ENCODE assay signal across 8 cellular contexts in the genomic region with DNA sequence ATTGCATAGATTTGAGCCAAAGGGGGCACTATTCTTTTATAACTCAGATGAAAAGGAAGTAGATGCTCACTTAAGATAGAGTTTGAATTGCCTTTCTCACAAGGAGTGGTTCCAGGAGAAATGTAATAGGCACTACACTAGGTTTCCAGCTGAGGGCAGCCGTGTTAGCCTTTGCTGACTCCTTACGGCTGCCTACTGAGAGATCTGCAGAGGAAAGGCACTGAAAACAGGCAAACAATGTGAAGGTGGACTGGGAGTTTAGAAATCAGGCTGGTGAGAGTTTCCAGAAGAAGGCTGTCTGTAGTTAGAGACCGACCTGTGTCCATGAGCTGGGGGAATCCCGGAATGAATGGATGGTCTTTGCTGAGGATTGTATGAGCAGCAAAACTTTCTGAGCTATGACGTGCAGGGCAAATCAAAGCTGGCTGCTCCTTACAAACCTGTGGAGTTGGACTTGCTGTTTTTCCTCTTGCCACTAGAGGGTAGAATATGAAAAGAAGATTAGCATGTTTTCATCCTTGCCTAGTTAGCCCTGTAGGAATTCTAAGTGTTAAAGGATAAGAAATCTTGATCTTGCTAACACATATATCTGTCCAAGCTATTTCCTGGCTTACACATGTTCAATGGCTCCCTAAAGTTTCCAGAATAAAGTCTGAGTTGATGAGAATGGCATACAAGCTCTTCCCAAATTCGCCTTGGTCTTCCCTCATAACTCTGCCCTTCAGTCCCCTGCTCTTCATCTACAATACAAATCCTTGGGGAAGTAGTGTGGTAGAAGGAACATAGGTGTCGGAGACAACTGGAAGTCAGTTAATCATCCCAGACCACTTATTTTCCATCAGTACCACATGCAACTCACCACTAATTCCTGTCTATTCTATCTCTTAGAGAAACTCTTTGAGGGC. TPM values are rescaled to one million over a fixed set of nuclear protein-coding genes. Genes with fewer than 3 reads are reported as not detected.
A peak's percentile ranks its signal among the peaks of the same experiment; 100 is the strongest.
DNase-seq lines count a peak whose midpoint lies in the region; ATAC-seq and TF ChIP-seq lines count a peak whose summit lies in the region.

No MANE protein-coding gene starts in this region.

- no peaks in the 10 kb centered on the region for H3K9me3 ChIP-seq in DND-41 (ENCODE audit: insufficient read depth, low read length, severe bottlenecking)
- no peaks in the 10 kb centered on the region for H3K9me3 ChIP-seq in lower lobe of right lung

- H3K4me3 ChIP-seq in DND-41 (ENCODE audit: low read depth in 1 of 2, low read length in 2 of 2) (no peak overlapping the region), lower lobe of right lung (peak overlapping the region; percentile 27)

- no peaks in the 10 kb centered on the region for H3K4me1 ChIP-seq in DND-41 (ENCODE audit: insufficient read depth, low read length)
- H3K4me1 ChIP-seq in lower lobe of right lung: no peaks in the 10 kb centered on the region

- H3K9me3 Mint-ChIP-seq in activated CD4-positive, alpha-beta memory T cell treated with anti-CD3 and anti-CD28 coated beads for 36 hours: no peaks in the 10 kb centered on the region

- H3K27ac Mint-ChIP-seq in activated CD4-positive, alpha-beta memory T cell treated with anti-CD3 and anti-CD28 coated beads for 36 hours: no peak overlapping the region

- no peaks in the 10 kb centered on the region for H3K79me2 ChIP-seq in DND-41 (ENCODE audit: insufficient read depth, low read length)

- CTCF ChIA-PET in activated CD4-positive, alpha-beta memory T cell treated with anti-CD3 and anti-CD28 coated beads for 36 hours (lab: Charles Lee): interaction anchor here (0.6 to 5.1 kb wide), 92 partner anchors 8 to 651 kb away, joined by 3 to 104 read pairs (median 4); a partner anchor contains a TSS

- TF ChIP-seq CTCF in DND-41 (IDR thresholded peaks at IDR 0.05; ENCODE audit: borderline replicate concordance, extremely low read depth, low read length, poor library complexity, severe bottlenecking): peak; percentile 86
- peak; percentile 83 for TF ChIP-seq CTCF in lower lobe of right lung (IDR thresholded peaks at IDR 0.05)

- intact Hi-C loops in activated CD4-positive, alpha-beta memory T cell treated with anti-CD3 and anti-CD28 coated beads for 36 hours (cut with micrococcal nuclease): loop anchor here (1.0 to 10.0 kb wide), 2 partner anchors 167 to 195 kb away; a partner anchor contains a TSS
- intact Hi-C loops in lower lobe of right lung (cut with DNase I): loop anchor here (10.0 kb wide), 1 partner anchor 165 kb away; no protein-coding TSS in a partner anchor

- H3K27ac ChIP-seq in DND-41 (ENCODE audit: low read length) (no peak overlapping the region), lower lobe of right lung (peak overlapping the region; percentile 59)

- H4K20me1 ChIP-seq in DND-41 (ENCODE audit: insufficient read depth, low read length): no peaks in the 10 kb centered on the region

- H3K27me3 ChIP-seq in DND-41 (ENCODE audit: insufficient read depth, low read length, poor library complexity): no peaks in the 10 kb centered on the region
- no peaks in the 10 kb centered on the region for H3K27me3 ChIP-seq in lower lobe of right lung (ENCODE audit: low read depth)

- H2AFZ ChIP-seq in DND-41 (ENCODE audit: low read depth, low read length): peak overlapping the region; percentile 1; the same call in 1 of the 2 replicates

- ATAC-seq in DND-41 (ENCODE audit: insufficient read depth, low read depth): peak; percentile 85
- peak; percentile 37 for ATAC-seq in HG03565 (IDR thresholded peaks at IDR 0.05; ENCODE audit: unreplicated experiment)
- ATAC-seq in lower lobe of right lung: peak; percentile 93
- no peak for ATAC-seq in GM19463 (IDR thresholded peaks at IDR 0.05; ENCODE audit: unreplicated experiment)

- H3K36me3 ChIP-seq in DND-41 (ENCODE audit: insufficient read depth, low read length) (no peaks in the 10 kb centered on the region), lower lobe of right lung (no peaks in the 10 kb centered on the region)

- no peaks in the 10 kb centered on the region for H3K4me1 Mint-ChIP-seq in activated CD4-positive, alpha-beta memory T cell treated with anti-CD3 and anti-CD28 coated beads for 36 hours (ENCODE audit: low read depth)

- DNase-seq in DND-41: peak; percentile 27
- DNase-seq in NCI-H774 (lab: John Stamatoyannopoulos, UW): peak; percentile 69
- peak; percentile 63 for DNase-seq in activated CD4-positive, alpha-beta memory T cell treated with anti-CD3 and anti-CD28 coated beads for 36 hours
- peak; percentile 17 for DNase-seq in effector CD8-positive, alpha-beta T cell (lab: John Stamatoyannopoulos, UW)
- no peak for DNase-seq in lower lobe of right lung
- peak; percentile 14 for DNase-seq in stimulated activated CD8-positive, alpha-beta memory T cell treated with anti-CD3 and anti-CD28 coated beads, Interleukin-12 subunit alpha, Interleukin-12 subunit beta, amount 100 ng/mL, for 4 hours (ENCODE audit: low read depth)

- H3K4me2 ChIP-seq in DND-41 (ENCODE audit: insufficient read depth, low read length): no peak overlapping the region

- H3K9ac ChIP-seq in DND-41 (ENCODE audit: low read depth, low read length): no peak overlapping the region

- POLR2A ChIA-PET in activated CD4-positive, alpha-beta memory T cell treated with anti-CD3 and anti-CD28 coated beads for 36 hours (lab: Charles Lee): no interaction called here

- H3K36me3 Mint-ChIP-seq in activated CD4-positive, alpha-beta memory T cell treated with anti-CD3 and anti-CD28 coated beads for 36 hours: no peaks in the 10 kb centered on the region

- no peaks in the 10 kb centered on the region for H3K27me3 Mint-ChIP-seq in activated CD4-positive, alpha-beta memory T cell treated with anti-CD3 and anti-CD28 coated beads for 36 hours

- no peak overlapping the region for H3K4me3 Mint-ChIP-seq in activated CD4-positive, alpha-beta memory T cell treated with anti-CD3 and anti-CD28 coated beads for 36 hours

RNA-seq across cellular contexts. Expression of a gene that starts 20.1 kb away (rescaled TPM):
- total RNA-seq in activated CD4-positive, alpha-beta memory T cell treated with anti-CD3 and anti-CD28 coated beads for 36 hours: 10 to 100 TPM; 29.8 to 34.3 TPM
- total RNA-seq in lower lobe of right lung: 70.6 TPM
